ENCODE assay signal across 25 cellular contexts in genomic region chr10:36425140-36425797, GRCh38.
DNase-seq lines count a peak whose midpoint lies in the region; ATAC-seq and TF ChIP-seq lines count a peak whose summit lies in the region.
"Had no signal": no experiment of that assay in that cellular context is flagged by ENCODE, and none has a peak within 500 bp of the region (broad histone marks: within the 10 kb centered on the region; RNA-seq: fewer than 3 reads in every experiment).

No MANE protein-coding gene starts in this region.

- H3K4me3 ChIP-seq in AG10803 (ENCODE audit: low read length), result no peak overlapping the region
- H3K4me3 ChIP-seq: GM23338, HAP-1, K562, PC-9, SJCRH30 had no signal

- peak; percentile 83 for DNase-seq in AG10803 (ENCODE audit: low read depth)
- DNase-seq in MV-4-11 (lab: John Stamatoyannopoulos, UW), result peak; percentile 3
- peak; percentile 84 for DNase-seq in fibroblast of gingiva (ENCODE audit: low read depth)
- peak; percentile 53 for DNase-seq in stromal cell of bone marrow (ENCODE audit: low read depth)
- DNase-seq in nucleus accumbens (lab: John Stamatoyannopoulos, UW), result no peak
- DNase-seq: CD8-positive, alpha-beta memory T cell; DMS 273 treated with DMSO at 0.1 percent for 48 hours; DND-41; NCI-H1105 treated with DMSO at 0.1 percent for 48 hours; NCI-H146; NCI-H1930; NCI-H2107; NCI-H446 treated with DMSO at 0.1 percent for 48 hours; NCI-H526; NCI-H82; PC-9; SJCRH30; T-cell had no signal

- no peak for TF ChIP-seq CTCF in AG10803 (conservative IDR thresholded peaks at IDR 0.05; ENCODE audit: low read length)

- ATAC-seq in HG03520 (IDR thresholded peaks at IDR 0.05; ENCODE audit: unreplicated experiment), result no peak
- no peak for ATAC-seq in GM18520 (IDR thresholded peaks at IDR 0.05; ENCODE audit: unreplicated experiment)
- ATAC-seq: GM23338, HepG2, K562, Right ventricle myocardium inferior, T-cell had no signal

Comparison
In these comparisons a context has a peak if more than half of its experiments do, and no peak if none do; other contexts are left out.
1. DNase-seq: peak in AG10803 (single experiment), MV-4-11 (single experiment), fibroblast of gingiva (single experiment) and stromal cell of bone marrow (single experiment); none in nucleus accumbens (0 of 56).